8 cellular contexts compared by ENCODE assay signal in the genomic region with DNA sequence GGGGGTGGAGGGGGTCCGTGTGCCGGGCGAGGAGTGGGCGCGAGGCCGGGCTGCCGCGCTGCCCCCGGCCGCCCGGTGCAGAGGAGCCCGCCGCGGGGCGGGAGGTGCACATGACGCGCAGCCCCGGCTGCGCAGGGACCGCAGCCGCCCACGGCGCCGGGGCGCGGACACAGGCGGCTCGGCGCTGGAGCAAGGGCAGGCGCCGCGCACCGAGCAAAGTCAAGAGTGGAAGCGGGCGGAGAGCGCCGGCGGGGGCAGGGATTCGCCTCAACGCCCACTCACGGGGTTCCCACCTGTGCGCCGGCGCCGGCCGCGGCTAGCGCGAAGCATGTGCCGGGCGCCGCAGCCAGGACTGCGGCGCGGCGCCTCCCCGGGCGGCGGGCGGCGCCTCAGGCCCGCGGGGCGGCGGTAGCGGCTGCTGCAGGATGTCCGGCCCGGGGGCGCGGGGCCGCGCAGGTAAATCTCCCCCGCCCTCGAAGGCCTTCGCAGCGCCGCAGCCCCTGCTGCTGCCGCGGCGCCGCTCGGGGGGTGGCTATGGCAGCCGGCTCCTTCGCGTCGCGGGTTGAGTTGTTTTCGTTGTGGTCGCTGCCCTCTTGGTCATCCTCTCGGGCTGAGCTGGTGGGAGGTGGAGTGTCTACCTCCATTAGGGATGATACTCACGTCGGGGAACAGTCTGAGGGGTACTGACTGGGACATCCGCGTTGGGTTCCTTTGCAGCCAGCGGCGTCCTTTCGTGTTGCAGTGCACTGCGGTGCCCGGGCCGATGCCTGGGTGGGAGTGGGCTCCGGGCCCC.
DNase-seq lines count a peak whose midpoint lies in the region; ATAC-seq and TF ChIP-seq lines count a peak whose summit lies in the region.

No MANE protein-coding gene starts in this region.

- H3K9me3 Mint-ChIP-seq in activated CD4-positive, alpha-beta T cell treated with anti-CD3 and anti-CD28 coated beads for 36 hours (ENCODE audit: low read depth), result no peaks in the 10 kb centered on the region

- H3K4me3 Mint-ChIP-seq in activated CD4-positive, alpha-beta T cell treated with anti-CD3 and anti-CD28 coated beads for 36 hours, result peak overlapping the region; percentile 36

- no peaks in the 10 kb centered on the region for H3K36me3 Mint-ChIP-seq in activated CD4-positive, alpha-beta T cell treated with anti-CD3 and anti-CD28 coated beads for 36 hours (ENCODE audit: low read depth)

- H3K27me3 Mint-ChIP-seq in activated CD4-positive, alpha-beta T cell treated with anti-CD3 and anti-CD28 coated beads for 36 hours, result peaks cover 32% of the 10 kb centered on the region

- H3K4me3 ChIP-seq in right lobe of liver (peak overlapping the region; percentile 34 to 50 (median 47)), thyroid gland (replicated peaks in 1 of 3) (peak overlapping the region; percentile 6 to 69 (median 46))

- CTCF ChIA-PET in activated CD4-positive, alpha-beta T cell treated with anti-CD3 and anti-CD28 coated beads for 36 hours (lab: Charles Lee), result no interaction called here

- WGBS in right lobe of liver (ENCODE audit: insufficient coverage, low coverage, low lambda C conversion rate, missing lambda C conversion rate), result 0% methylated on average over 14 of the region's 101 CpGs
- WGBS in thyroid gland, 2 donors, result 0% methylated on average over 4 to 34 of the region's 101 CpGs

- H3K4me1 ChIP-seq in right lobe of liver (no peaks in the 10 kb centered on the region), thyroid gland (no peaks in the 10 kb centered on the region)

- H3K27ac ChIP-seq in right lobe of liver (peak overlapping the region in 2 of 3 donors; percentile 44 to 69), thyroid gland (peak overlapping the region; percentile 90 to 96 (median 92))

- ATAC-seq in activated CD4-positive, alpha-beta T cell treated with anti-CD3 and anti-CD28 coated beads for 36 hours, result peak; percentile 66
- peak; percentile 69 for ATAC-seq in HG02571 (IDR thresholded peaks at IDR 0.05; ENCODE audit: unreplicated experiment)
- peak; percentile 46 to 79 (median 76) for ATAC-seq in right lobe of liver
- ATAC-seq in activated CD4-positive, CD25-positive, alpha-beta regulatory T cell treated with anti-CD3 and anti-CD28 coated beads, Interleukin-2, amount 50 U/mL, for 24 hours, result no peak

- H3K27me3 ChIP-seq in right lobe of liver (peaks cover 0 to 3% of the 10 kb centered on the region in 2 donors), thyroid gland (no peaks in the 10 kb centered on the region)

- TF ChIP-seq CTCF in right lobe of liver (IDR thresholded peaks at IDR 0.05), result no peak
- TF ChIP-seq CTCF in thyroid gland (IDR thresholded peaks at IDR 0.05), result peak in 3 of 6 experiments; percentile 16 to 42 (median 34)

- H3K9me3 ChIP-seq in right lobe of liver (no peaks in the 10 kb centered on the region), thyroid gland (no peaks in the 10 kb centered on the region)

- H3K36me3 ChIP-seq in right lobe of liver (no peaks in the 10 kb centered on the region), thyroid gland (no peaks in the 10 kb centered on the region)

- peak; percentile 72 for TF ChIP-seq POLR2A in right lobe of liver (IDR thresholded peaks at IDR 0.05)
- TF ChIP-seq POLR2A in thyroid gland (IDR thresholded peaks at IDR 0.05), result peak in 1 of 2 donors; percentile 65

- intact Hi-C loops in activated CD4-positive, alpha-beta T cell treated with anti-CD3 and anti-CD28 coated beads for 36 hours (cut with DNase I, micrococcal nuclease), result no loop called here
- intact Hi-C loops in right lobe of liver (cut with DNase I) (no loop called here), thyroid gland (cut with DNase I) (no loop called here)

- no peak overlapping the region for H3K27ac Mint-ChIP-seq in activated CD4-positive, alpha-beta T cell treated with anti-CD3 and anti-CD28 coated beads for 36 hours

- POLR2A ChIA-PET in activated CD4-positive, alpha-beta T cell treated with anti-CD3 and anti-CD28 coated beads for 36 hours (lab: Charles Lee), result no interaction called here

- DNase-seq in activated CD4-positive, alpha-beta T cell treated with anti-CD3 and anti-CD28 coated beads for 36 hours, result peak; percentile 45
- DNase-seq in activated CD4-positive, alpha-beta T cell treated with anti-CD3 and anti-CD28 coated beads, Interleukin-2, amount 50 U/mL, for 1 hour, result no peak
- peak; percentile 66 for DNase-seq in NCI-H2171 treated with DMSO at 0.1 percent for 48 hours (lab: John Stamatoyannopoulos, UW)
- peak; percentile 49 for DNase-seq in dermis blood vessel endothelial cell
- DNase-seq in right lobe of liver, result peak; percentile 45 to 61 (median 55)
- DNase-seq in thyroid gland, result peak; percentile 81 to 82

- peaks cover 3% of the 10 kb centered on the region for H3K4me1 Mint-ChIP-seq in activated CD4-positive, alpha-beta T cell treated with anti-CD3 and anti-CD28 coated beads for 36 hours

Comparison
In these comparisons a context has a peak if more than half of its experiments do, and no peak if none do; other contexts are left out.
1. ATAC-seq: peak in activated CD4-positive, alpha-beta T cell treated with anti-CD3 and anti-CD28 coated beads for 36 hours (single experiment), HG02571 (single experiment) and right lobe of liver (4 of 4); none in activated CD4-positive, CD25-positive, alpha-beta regulatory T cell treated with anti-CD3 and anti-CD28 coated beads, Interleukin-2, amount 50 U/mL, for 24 hours (0 of 2).